ENCODE assay signal across 14 cellular contexts in genomic region chrX:15616531-15616930, GRCh38. TPM values are rescaled to one million over a fixed set of nuclear protein-coding genes. Genes with fewer than 3 reads are reported as not detected.
"Had no signal": no experiment of that assay in that cellular context is flagged by ENCODE, and none has a peak within 500 bp of the region (broad histone marks: within the 10 kb centered on the region; RNA-seq: fewer than 3 reads in every experiment).

No MANE protein-coding gene starts in this region.

- H3K36me3 Mint-ChIP-seq: activated naive CD4-positive, alpha-beta T cell treated with anti-CD3 and anti-CD28 coated beads, Interleukin-2, amount 10 ng/mL, durations not matched to agents 7 days and 5 days; stimulated activated memory B cell treated with anti-CD40 and anti-IgM and Interleukin-4, amounts not matched to agents 10 μg/mL and 1 μg/mL and 100 μg/mL, for 72 hours had no signal

- H3K9me3 ChIP-seq: tibial nerve, uterus had no signal

- DNase-seq: activated CD4-positive, alpha-beta T cell treated with anti-CD3 and anti-CD28 coated beads, Interleukin-2, amount 50 U/mL, for 48 hours; activated CD4-positive, CD25-positive, alpha-beta regulatory T cell treated with anti-CD3 and anti-CD28 coated beads, Interleukin-2, amount 50 U/mL, for 72 hours; activated naive CD4-positive, alpha-beta T cell treated with anti-CD3 and anti-CD28 coated beads, Interleukin-2, amount 10 ng/mL, durations not matched to agents 7 days and 5 days; central memory CD4-positive, alpha-beta T cell; cortex of kidney; effector memory CD4-positive, alpha-beta T cell; midbrain; stimulated activated CD4-positive, alpha-beta T cell treated with anti-CD3 and anti-CD28 coated beads, Interleukin-2, amount 100 ng/mL, for 48 hours; uterus had no signal

- H3K4me1 ChIP-seq: tibial nerve, uterus had no signal

- H3K9me3 Mint-ChIP-seq: activated naive CD4-positive, alpha-beta T cell treated with anti-CD3 and anti-CD28 coated beads, Interleukin-2, amount 10 ng/mL, durations not matched to agents 7 days and 5 days; stimulated activated memory B cell treated with anti-CD40 and anti-IgM and Interleukin-4, amounts not matched to agents 10 μg/mL and 1 μg/mL and 100 μg/mL, for 72 hours had no signal

- H3K4me3 Mint-ChIP-seq: activated naive CD4-positive, alpha-beta T cell treated with anti-CD3 and anti-CD28 coated beads, Interleukin-2, amount 10 ng/mL, durations not matched to agents 7 days and 5 days; stimulated activated memory B cell treated with anti-CD40 and anti-IgM and Interleukin-4, amounts not matched to agents 10 μg/mL and 1 μg/mL and 100 μg/mL, for 72 hours had no signal

- H3K27ac ChIP-seq: SK-N-MC, tibial nerve, uterus had no signal

- H3K4me3 ChIP-seq: SK-N-MC, tibial nerve, uterus had no signal

- H3K4me1 Mint-ChIP-seq: activated naive CD4-positive, alpha-beta T cell treated with anti-CD3 and anti-CD28 coated beads, Interleukin-2, amount 10 ng/mL, durations not matched to agents 7 days and 5 days; stimulated activated memory B cell treated with anti-CD40 and anti-IgM and Interleukin-4, amounts not matched to agents 10 μg/mL and 1 μg/mL and 100 μg/mL, for 72 hours had no signal

- H3K27ac Mint-ChIP-seq: activated naive CD4-positive, alpha-beta T cell treated with anti-CD3 and anti-CD28 coated beads, Interleukin-2, amount 10 ng/mL, durations not matched to agents 7 days and 5 days; stimulated activated memory B cell treated with anti-CD40 and anti-IgM and Interleukin-4, amounts not matched to agents 10 μg/mL and 1 μg/mL and 100 μg/mL, for 72 hours had no signal

- H3K27me3 Mint-ChIP-seq: stimulated activated memory B cell treated with anti-CD40 and anti-IgM and Interleukin-4, amounts not matched to agents 10 μg/mL and 1 μg/mL and 100 μg/mL, for 72 hours had no signal

- H3K36me3 ChIP-seq: tibial nerve, uterus had no signal

RNA-seq across cellular contexts. Expression of gene ACE2, which starts 15.8 kb away (rescaled TPM):
- total RNA-seq: myocyte, osteocyte had no signal

RNA-seq across cellular contexts. Expression of gene CLTRN, which starts 48.1 kb away (rescaled TPM):
- total RNA-seq: myocyte, osteocyte had no signal
